Comparison of ENCODE assay signal across 11 cellular contexts in the genomic region with DNA sequence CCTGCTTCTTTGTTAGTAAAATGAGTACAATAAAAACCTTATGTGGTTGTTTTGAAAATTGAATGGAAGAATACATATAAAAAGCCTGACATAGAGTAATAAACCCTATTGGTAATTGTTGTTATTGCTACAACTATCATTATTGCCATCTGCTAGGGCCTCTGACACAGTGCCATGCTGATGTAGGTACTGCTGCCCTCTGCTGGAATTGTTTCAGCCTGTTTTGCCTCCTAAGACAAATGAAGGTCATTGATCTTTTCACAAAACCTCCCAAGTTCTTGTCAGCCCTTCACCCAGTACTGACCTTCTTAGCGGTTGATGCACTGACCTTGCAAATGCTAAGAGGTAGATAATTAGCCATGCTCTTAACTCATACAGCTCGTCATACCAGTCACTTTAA.
DNase-seq lines count a peak whose midpoint lies in the region; ATAC-seq and TF ChIP-seq lines count a peak whose summit lies in the region.
"Had no signal": no experiment of that assay in that cellular context is flagged by ENCODE, and none has a peak within 500 bp of the region (broad histone marks: within the 10 kb centered on the region; RNA-seq: fewer than 3 reads in every experiment).

No MANE protein-coding gene starts in this region.

- no peaks in the 10 kb centered on the region for H3K36me3 ChIP-seq in NT2/D1 (ENCODE audit: insufficient read depth, insufficient read length, low read length)
- no peaks in the 10 kb centered on the region for H3K36me3 ChIP-seq in CD8-positive, alpha-beta memory T cell (ENCODE audit: insufficient read depth, low read length)
- H3K36me3 ChIP-seq: thoracic aorta had no signal

- TF ChIP-seq CTCF in GM10266 (IDR thresholded peaks at IDR 0.05; ENCODE audit: control insufficient read depth, insufficient read depth, low read depth, missing control alignments) (peak; percentile 55), fibroblast of villous mesenchyme (IDR thresholded peaks at IDR 0.05; ENCODE audit: insufficient read depth, low read depth, low read length) (peak; percentile 11)

- H3K9me3 Mint-ChIP-seq in CD8-positive, alpha-beta memory T cell: peaks cover 0 to 25% (median 12%) of the 10 kb centered on the region in 5 donors
- H3K9me3 Mint-ChIP-seq: T-helper 1 cell treated with Interleukin-12 subunit alpha and Interleukin-12 subunit beta and Interleukin-4 antibody, amounts not matched to agents 30 μg/mL and 1 μg/mL, for 36 hours had no signal

- no peaks in the 10 kb centered on the region for H3K4me1 Mint-ChIP-seq in CD8-positive, alpha-beta memory T cell

- no peak overlapping the region for H3K4me3 ChIP-seq in NT2/D1 (ENCODE audit: insufficient read length, low read depth)
- H3K4me3 ChIP-seq in fibroblast of villous mesenchyme (ENCODE audit: low read depth, low read length): no peak overlapping the region
- H3K4me3 ChIP-seq in CD8-positive, alpha-beta memory T cell (ENCODE audit: low read length): no peak overlapping the region
- H3K4me3 ChIP-seq: thoracic aorta had no signal

- H3K36me3 Mint-ChIP-seq in CD8-positive, alpha-beta memory T cell: no peaks in the 10 kb centered on the region

- H3K27me3 Mint-ChIP-seq in CD8-positive, alpha-beta memory T cell: no peaks in the 10 kb centered on the region

- no peak overlapping the region for H3K4me3 Mint-ChIP-seq in CD8-positive, alpha-beta memory T cell
- H3K4me3 Mint-ChIP-seq: T-helper 1 cell treated with Interleukin-12 subunit alpha and Interleukin-12 subunit beta and Interleukin-4 antibody, amounts not matched to agents 30 μg/mL and 1 μg/mL, for 36 hours had no signal

- H3K27ac Mint-ChIP-seq in CD8-positive, alpha-beta memory T cell: no peak overlapping the region
- H3K27ac Mint-ChIP-seq: T-helper 1 cell treated with Interleukin-12 subunit alpha and Interleukin-12 subunit beta and Interleukin-4 antibody, amounts not matched to agents 30 μg/mL and 1 μg/mL, for 36 hours had no signal

- no peak overlapping the region for H3K27ac ChIP-seq in CD8-positive, alpha-beta memory T cell (ENCODE audit: low read depth, low read length)
- H3K27ac ChIP-seq: thoracic aorta had no signal

- no peak overlapping the region for H3K9ac ChIP-seq in NT2/D1 (ENCODE audit: insufficient read length, low read depth)

- POLR2A ChIA-PET in CD8-positive, alpha-beta memory T cell (lab: Charles Lee): no interaction called here

- no peaks in the 10 kb centered on the region for H3K4me1 ChIP-seq in NT2/D1 (ENCODE audit: insufficient read depth, insufficient read length)
- H3K4me1 ChIP-seq in CD8-positive, alpha-beta memory T cell (ENCODE audit: insufficient read depth, low read length): no peaks in the 10 kb centered on the region

- CTCF ChIA-PET in CD8-positive, alpha-beta memory T cell (lab: Charles Lee): no interaction called here

- DNase-seq in GM10266 (ENCODE audit: extremely low spot score): peak; percentile 6
- DNase-seq in H4 (ENCODE audit: low spot score): peak; percentile 38
- peak; percentile 33 for DNase-seq in NT2/D1 (ENCODE audit: low read depth, low spot score)
- DNase-seq in fibroblast of villous mesenchyme (ENCODE audit: low read depth): peak; percentile 21
- DNase-seq in CD8-positive, alpha-beta memory T cell: no peak

- H3K9me3 ChIP-seq in NT2/D1 (ENCODE audit: insufficient read depth, low read length): no peaks in the 10 kb centered on the region
- H3K9me3 ChIP-seq in CD8-positive, alpha-beta memory T cell (ENCODE audit: low read length): no peaks in the 10 kb centered on the region
- H3K9me3 ChIP-seq: thoracic aorta had no signal

- no peak for ATAC-seq in GM21528 (IDR thresholded peaks at IDR 0.05; ENCODE audit: low FRiP score, unreplicated experiment)
- ATAC-seq in HG03460 (IDR thresholded peaks at IDR 0.05; ENCODE audit: unreplicated experiment): no peak
- no peak for ATAC-seq in GM19324 (IDR thresholded peaks at IDR 0.05; ENCODE audit: low FRiP score, unreplicated experiment)
- ATAC-seq: left colon had no signal

- H3K27me3 ChIP-seq in NT2/D1 (ENCODE audit: insufficient read depth, insufficient read length): no peaks in the 10 kb centered on the region
- H3K27me3 ChIP-seq in CD8-positive, alpha-beta memory T cell (ENCODE audit: insufficient read depth, low read length, poor library complexity, severe bottlenecking): no peaks in the 10 kb centered on the region

Comparison
In these comparisons a context has a peak if more than half of its experiments do, and no peak if none do; other contexts are left out.
1. DNase-seq: peak in GM10266 (single experiment), H4 (single experiment), NT2/D1 (single experiment) and fibroblast of villous mesenchyme (single experiment); none in CD8-positive, alpha-beta memory T cell (0 of 5).